ENCODE assay signal across 12 cellular contexts in genomic region chr12:110046451-110047187, GRCh38. TPM values are rescaled to one million over a fixed set of nuclear protein-coding genes. Genes with fewer than 3 reads are reported as not detected.
DNase-seq lines count a peak whose midpoint lies in the region; ATAC-seq and TF ChIP-seq lines count a peak whose summit lies in the region.
"Had no signal": no experiment of that assay in that cellular context is flagged by ENCODE, and none has a peak within 500 bp of the region (broad histone marks: within the 10 kb centered on the region; RNA-seq: fewer than 3 reads in every experiment).

No MANE protein-coding gene starts in this region.

- H3K4me3 ChIP-seq in SK-N-MC: peak overlapping the region; percentile 96; the same call in 1 of the 2 replicates
- H3K4me3 ChIP-seq in fibroblast of lung (replicated peaks in 1 of 4; ENCODE audit: control extremely low read depth in 1 of 4, insufficient read depth in 1 of 4, low read depth in 3 of 4, low read length in 4 of 4): peak overlapping the region in 1 of 4 experiments; percentile 89
- no peak overlapping the region for H3K4me3 ChIP-seq in smooth muscle cell

- H3K9me3 ChIP-seq in SK-N-MC (ENCODE audit: low read depth, low read length): no peaks in the 10 kb centered on the region
- H3K9me3 ChIP-seq in fibroblast of lung (ENCODE audit: control insufficient read depth, insufficient read depth, low read depth, low read length): no peaks in the 10 kb centered on the region
- no peaks in the 10 kb centered on the region for H3K9me3 ChIP-seq in smooth muscle cell (replicated peaks; ENCODE audit: low read depth)
- H3K9me3 ChIP-seq: prostate gland had no signal

- peaks cover 15% of the 10 kb centered on the region for H3K36me3 Mint-ChIP-seq in activated T-cell treated with anti-CD3 and anti-CD28 coated beads, Interleukin-2, amount 50 U/mL, for 4 hours (ENCODE audit: insufficient read depth)

- TF ChIP-seq CTCF in fibroblast of lung (conservative IDR thresholded peaks at IDR 0.05 in 1 of 2, IDR thresholded peaks at IDR 0.05 in 1 of 2; ENCODE audit: low read depth in 1 of 2, low read length in 2 of 2) (no peak), smooth muscle cell (IDR thresholded peaks at IDR 0.05; ENCODE audit: borderline replicate concordance, insufficient read depth, poor library complexity, severe bottlenecking) (no peak)

- no peak for DNase-seq in activated T-cell treated with anti-CD3 and anti-CD28 coated beads, Interleukin-2, amount 50 U/mL, for 4 hours
- no peak for DNase-seq in activated T-cell treated with anti-CD3 and anti-CD28 coated beads, Interleukin-2, amount 50 U/mL, for 48 hours
- no peak for DNase-seq in SK-N-MC (ENCODE audit: low read depth, low spot score)
- DNase-seq in fibroblast of lung (ENCODE audit: low read depth in 2 of 2): no peak
- no peak for DNase-seq in smooth muscle cell (lab: John Stamatoyannopoulos, UW; ENCODE audit: unreplicated experiment)
- no peak for DNase-seq in activated CD4-positive, CD25-positive, alpha-beta regulatory T cell (lab: John Stamatoyannopoulos, UW)
- DNase-seq: activated CD8-positive, alpha-beta memory T cell treated with anti-CD3 and anti-CD28 coated beads, Interleukin-2, amount 50 U/mL, for 48 hours; kidney glomerular epithelial cell had no signal

- WGBS in smooth muscle cell (ENCODE audit: low lambda C conversion rate): 93% methylated on average over 8 of the region's 8 CpGs

- no peak overlapping the region for H2AFZ ChIP-seq in fibroblast of lung (ENCODE audit: low read length)
- H2AFZ ChIP-seq in smooth muscle cell (ENCODE audit: low read depth): no peak overlapping the region

- H3K27me3 ChIP-seq in fibroblast of lung (ENCODE audit: control insufficient read depth, insufficient read depth, low read length) (no peaks in the 10 kb centered on the region), smooth muscle cell (ENCODE audit: low read depth) (no peaks in the 10 kb centered on the region)

- no peaks in the 10 kb centered on the region for H3F3A ChIP-seq in smooth muscle cell (ENCODE audit: low read depth)

- peaks cover 29% of the 10 kb centered on the region for H3K79me2 ChIP-seq in fibroblast of lung (ENCODE audit: control insufficient read depth, insufficient read depth, low read length)
- peaks cover 42% of the 10 kb centered on the region for H3K79me2 ChIP-seq in smooth muscle cell (ENCODE audit: low read depth)

- H3K4me1 ChIP-seq in fibroblast of lung (ENCODE audit: control insufficient read depth, extremely low read depth, insufficient read depth, low read length) (no peaks in the 10 kb centered on the region), smooth muscle cell (ENCODE audit: low read depth) (peaks cover 9% of the 10 kb centered on the region)

- H4K20me1 ChIP-seq in fibroblast of lung (ENCODE audit: control insufficient read depth, extremely low read depth, insufficient read depth, low read length): no peaks in the 10 kb centered on the region
- peaks cover 18% of the 10 kb centered on the region for H4K20me1 ChIP-seq in smooth muscle cell (ENCODE audit: low read depth)

- H3K9ac ChIP-seq in SK-N-MC (ENCODE audit: insufficient read length): no peak overlapping the region
- H3K9ac ChIP-seq in fibroblast of lung (ENCODE audit: insufficient read depth, low read length): no peak overlapping the region
- no peak overlapping the region for H3K9ac ChIP-seq in smooth muscle cell (ENCODE audit: low read depth)

- H3K4me1 Mint-ChIP-seq in activated T-cell treated with anti-CD3 and anti-CD28 coated beads, Interleukin-2, amount 50 U/mL, for 4 hours (ENCODE audit: low read depth): peaks cover 40% of the 10 kb centered on the region

- H3K27me3 Mint-ChIP-seq in activated T-cell treated with anti-CD3 and anti-CD28 coated beads, Interleukin-2, amount 50 U/mL, for 4 hours (ENCODE audit: low read depth): no peaks in the 10 kb centered on the region

- ATAC-seq in activated T-cell treated with anti-CD3 and anti-CD28 coated beads, Interleukin-2, amount 50 U/mL, for 4 hours: no peak
- no peak for ATAC-seq in HG03442 (IDR thresholded peaks at IDR 0.05; ENCODE audit: unreplicated experiment)
- no peak for ATAC-seq in GM21447 (IDR thresholded peaks at IDR 0.05; ENCODE audit: unreplicated experiment)

- H3K36me3 ChIP-seq in SK-N-MC (ENCODE audit: insufficient read depth, low read length) (peaks cover 9% of the 10 kb centered on the region), fibroblast of lung (ENCODE audit: control insufficient read depth, insufficient read depth, low read length) (peaks cover 2% of the 10 kb centered on the region), smooth muscle cell (ENCODE audit: low read depth) (no peaks in the 10 kb centered on the region)
- H3K36me3 ChIP-seq: prostate gland had no signal

- peak overlapping the region; percentile 30 for H3K4me2 ChIP-seq in fibroblast of lung (ENCODE audit: extremely low read depth, insufficient read depth, low read length)
- H3K4me2 ChIP-seq in smooth muscle cell: peak overlapping the region; percentile 97

- no peaks in the 10 kb centered on the region for H3K9me3 Mint-ChIP-seq in activated T-cell treated with anti-CD3 and anti-CD28 coated beads, Interleukin-2, amount 50 U/mL, for 4 hours

- H3K27ac ChIP-seq in SK-N-MC (no peak overlapping the region), fibroblast of lung (ENCODE audit: insufficient read depth, low read length) (no peak overlapping the region), smooth muscle cell (ENCODE audit: low read depth) (no peak overlapping the region)
- H3K27ac ChIP-seq: C4-2B, prostate gland had no signal

- H3K4me3 Mint-ChIP-seq in activated T-cell treated with anti-CD3 and anti-CD28 coated beads, Interleukin-2, amount 50 U/mL, for 4 hours: peak overlapping the region; percentile 84

RNA-seq across cellular contexts. Expression of gene C12orf76, which starts 1.7 kb away (rescaled TPM):
- total RNA-seq in activated T-cell treated with anti-CD3 and anti-CD28 coated beads, Interleukin-2, amount 50 U/mL, for 4 hours: 1 to 10 TPM; 5.9 to 6.8 (median 6.4) TPM
- total RNA-seq in fibroblast of lung (17.2 and 20.8 TPM in 2 replicates), smooth muscle cell (12.0 and 16.8 TPM in 2 replicates)
- polyA plus RNA-seq in fibroblast of lung (5.5 and 8.5 TPM in 2 replicates), smooth muscle cell (10.0 and 13.9 TPM in 2 replicates)
- polyA plus RNA-seq in fibroblast of lung (2012): 5.1 and 10.2 TPM in 2 replicates
- polyA minus RNA-seq in fibroblast of lung (ENCODE audit: low replicate concordance): 1.6 and 16.4 TPM in 2 replicates

RNA-seq across cellular contexts. Expression of gene ANKRD13A, which starts 47.4 kb away (rescaled TPM):
- 10 to 100 TPM; 30.6 to 42.7 (median 38.8) TPM for total RNA-seq in activated T-cell treated with anti-CD3 and anti-CD28 coated beads, Interleukin-2, amount 50 U/mL, for 4 hours
- total RNA-seq in fibroblast of lung: 82.4 and 168 TPM in 2 replicates
- polyA plus RNA-seq in fibroblast of lung: 246 and 340 TPM in 2 replicates
- polyA plus RNA-seq in fibroblast of lung (2012): 132 and 183 TPM in 2 replicates
- polyA minus RNA-seq in fibroblast of lung (ENCODE audit: low replicate concordance): 302 and 374 TPM in 2 replicates
- total RNA-seq in smooth muscle cell: 31.1 and 35.6 TPM in 2 replicates
- polyA plus RNA-seq in smooth muscle cell: 11.6 and 12.0 TPM in 2 replicates

RNA-seq across cellular contexts. Expression of gene GIT2, which starts 50.5 kb away (rescaled TPM):
- 10 to 100 TPM; 43.0 to 51.8 (median 49.0) TPM for total RNA-seq in activated T-cell treated with anti-CD3 and anti-CD28 coated beads, Interleukin-2, amount 50 U/mL, for 4 hours
- total RNA-seq in fibroblast of lung (30.3 and 47.9 TPM in 2 replicates), smooth muscle cell (27.3 and 27.4 TPM in 2 replicates)
- polyA plus RNA-seq in fibroblast of lung (53.5 and 54.3 TPM in 2 replicates), smooth muscle cell (20.3 and 24.9 TPM in 2 replicates)
- polyA plus RNA-seq in fibroblast of lung (2012): 35.3 and 39.9 TPM in 2 replicates
- 53.2 and 56.8 TPM in 2 replicates for polyA minus RNA-seq in fibroblast of lung (ENCODE audit: low replicate concordance)
